31 cellular contexts compared by ENCODE assay signal in genomic region chr6:155234687-155235543, GRCh38. TPM values are rescaled to one million over a fixed set of nuclear protein-coding genes. Genes with fewer than 3 reads are reported as not detected.
DNase-seq lines count a peak whose midpoint lies in the region; ATAC-seq and TF ChIP-seq lines count a peak whose summit lies in the region.
"Had no signal": no experiment of that assay in that cellular context is flagged by ENCODE, and none has a peak within 500 bp of the region (broad histone marks: within the 10 kb centered on the region; RNA-seq: fewer than 3 reads in every experiment).

No MANE protein-coding gene starts in this region.

- DNase-seq in G401 (ENCODE audit: low spot score) (peak; percentile 57), astrocyte of the hippocampus (ENCODE audit: low read depth, low spot score) (peak; percentile 31), foreskin fibroblast (peak; percentile 34 to 67), sciatic nerve (ENCODE audit: low spot score) (no peak), GM13977 (ENCODE audit: low spot score) (no peak), kidney tubule cell (ENCODE audit: low spot score) (no peak)
- DNase-seq in effector CD4-positive, alpha-beta T cell, result no peak
- DNase-seq: ACHN; activated CD4-positive, CD25-positive, alpha-beta regulatory T cell treated with anti-CD3 and anti-CD28 coated beads, Interleukin-2, amount 50 U/mL, for 72 hours; activated effector memory CD4-positive, alpha-beta T cell treated with Interleukin-2 at 50 U/mL for 16 hours; activated T-cell treated with anti-CD3 and anti-CD28 coated beads for 4 hours; DMS79; effector memory CD4-positive, alpha-beta T cell; erythroblast; foreskin melanocyte; left ventricle myocardium inferior; mesendoderm; naive B cell; NCI-H146; RPMI8226; stimulated activated CD4-positive, alpha-beta T cell treated with anti-CD3 and anti-CD28 coated beads, Interleukin-2, amount 100 ng/mL, for 48 hours; T-cell; upper lobe of left lung had no signal

- peak; percentile 48 for ATAC-seq in sciatic nerve
- no peak for ATAC-seq in HG02623 (IDR thresholded peaks at IDR 0.05; ENCODE audit: unreplicated experiment)
- ATAC-seq: T-cell had no signal

- intact Hi-C loops in sciatic nerve (cut with DNase I), result no loop called here

- no peak overlapping the region for H3K4me3 ChIP-seq in foreskin fibroblast (ENCODE audit: low read depth in 1 of 2, low read length in 2 of 2)
- H3K4me3 ChIP-seq: BLaER1, hepatocyte, left ventricle myocardium inferior, upper lobe of left lung had no signal

- TF ChIP-seq CTCF in foreskin fibroblast (IDR thresholded peaks at IDR 0.05; ENCODE audit: low read depth, low read length) (no peak), GM13977 (IDR thresholded peaks at IDR 0.05; ENCODE audit: extremely low read depth, insufficient read depth, missing control alignments) (no peak)

- in situ Hi-C loops in G401 (cut with HindIII; ENCODE audit: low sequenced_read_pairs), result no loop called here
- in situ Hi-C loops in GM13977 (cut with MboI; ENCODE audit: low pct_unique_long_range_greater_than_20kb, low sequenced_read_pairs, unreplicated experiment), result no loop called here

RNA-seq across cellular contexts. Expression of gene CLDN20, which starts 28.9 kb away (rescaled TPM):
- total RNA-seq in G401 (2014; rRNA removed; shearing (Covaris generic)), result not detected in 2 replicates
- total RNA-seq in sciatic nerve, result 2.2 TPM
- total RNA-seq: hepatocyte, left ventricle myocardium inferior, LHCN-M2, NCI-H460, omental fat pad, SK-MEL-5, subcutaneous adipose tissue, T-cell, upper lobe of left lung had no signal

Comparison
In these comparisons a context has a peak if more than half of its experiments do, and no peak if none do; other contexts are left out.
1. DNase-seq: peak in G401 (single experiment), astrocyte of the hippocampus (single experiment) and foreskin fibroblast (2 of 2); none in sciatic nerve (single experiment), GM13977 (single experiment), effector CD4-positive, alpha-beta T cell (single experiment) and kidney tubule cell (single experiment).